18 cellular contexts compared by ENCODE assay signal in genomic region chr2:16615246-16615645, GRCh38. TPM values are rescaled to one million over a fixed set of nuclear protein-coding genes. Genes with fewer than 3 reads are reported as not detected.
DNase-seq lines count a peak whose midpoint lies in the region; TF ChIP-seq lines count a peak whose summit lies in the region.
"Had no signal": no experiment of that assay in that cellular context is flagged by ENCODE, and none has a peak within 500 bp of the region (broad histone marks: within the 10 kb centered on the region; RNA-seq: fewer than 3 reads in every experiment).

No MANE protein-coding gene starts in this region.

- H3K36me3 ChIP-seq in A673 (ENCODE audit: insufficient read depth, low read length, poor library complexity, severe bottlenecking) (peaks cover 77% of the 10 kb centered on the region), OCI-LY1 (ENCODE audit: insufficient read depth, low read length) (peaks cover 13% of the 10 kb centered on the region; the same call in 1 of the 2 replicates), trophoblast cell (ENCODE audit: control insufficient read depth in 1 of 2, insufficient read depth in 2 of 2, low read length in 2 of 2) (peaks cover 7 to 11% of the 10 kb centered on the region in 2 experiments)
- H3K36me3 ChIP-seq: MG63 had no signal

- H3K36me3 Mint-ChIP-seq in dendritic cell treated with granulocyte-macrophage colony-stimulating factor and Interleukin-4, amounts not matched to agents 40 ng/mL and 50 ng/mL, for 4 days (ENCODE audit: low read depth) = peaks cover 73% of the 10 kb centered on the region
- H3K36me3 Mint-ChIP-seq: CD4-positive, alpha-beta memory T cell had no signal

- H3K79me2 ChIP-seq in OCI-LY1 (ENCODE audit: insufficient read depth, low read length) (no peaks in the 10 kb centered on the region), trophoblast cell (ENCODE audit: control insufficient read depth, insufficient read depth, low read length, poor library complexity) (peaks cover 3% of the 10 kb centered on the region)

- peaks cover 76% of the 10 kb centered on the region for H3K4me1 ChIP-seq in A673 (ENCODE audit: insufficient read depth, low read length, poor library complexity, severe bottlenecking)
- H3K4me1 ChIP-seq in OCI-LY1 (ENCODE audit: insufficient read depth, low read length, severe bottlenecking) = peaks cover 27% of the 10 kb centered on the region
- H3K4me1 ChIP-seq in trophoblast cell (ENCODE audit: control insufficient read depth in 1 of 2, insufficient read depth in 2 of 2, low read length in 2 of 2) = peaks cover 10 to 12% of the 10 kb centered on the region in 2 experiments

- no peak overlapping the region for H2BK12ac ChIP-seq in trophoblast cell (ENCODE audit: low read length)

- no CpG with 5 or more reads among the region's 3 CpGs for WGBS in trophoblast cell (ENCODE audit: extremely low coverage, insufficient coverage, insufficient read length)

- H3K4me3 Mint-ChIP-seq in dendritic cell treated with granulocyte-macrophage colony-stimulating factor and Interleukin-4, amounts not matched to agents 40 ng/mL and 50 ng/mL, for 4 days = no peak overlapping the region
- H3K4me3 Mint-ChIP-seq: CD4-positive, alpha-beta memory T cell; GM23338; H9 had no signal

- H3K4me2 ChIP-seq in OCI-LY1 (ENCODE audit: low read length) (no peak overlapping the region), trophoblast cell (ENCODE audit: low read length) (no peak overlapping the region)
- H3K4me2 ChIP-seq: GM23338 had no signal

- no peak overlapping the region for H3K9ac ChIP-seq in OCI-LY1 (ENCODE audit: low read length)
- no peak overlapping the region for H3K9ac ChIP-seq in trophoblast cell (ENCODE audit: low read length)

- H3K27ac ChIP-seq in A673 (ENCODE audit: low read depth, low read length, poor library complexity, severe bottlenecking) = peak overlapping the region; percentile 79
- H3K27ac ChIP-seq in OCI-LY1 (ENCODE audit: low read depth, low read length, poor library complexity, severe bottlenecking) = peak overlapping the region; percentile 35
- no peak overlapping the region for H3K27ac ChIP-seq in trophoblast cell (ENCODE audit: low read depth, low read length)
- H3K27ac ChIP-seq: RWPE1 had no signal

- H3K18ac ChIP-seq in trophoblast cell (ENCODE audit: low read length) = no peak overlapping the region

- no peak overlapping the region for H4K12ac ChIP-seq in trophoblast cell (ENCODE audit: low read depth, low read length)

- POLR2A ChIA-PET in A673 (lab: Charles Lee; ENCODE audit: low non-redundant PET) = interaction anchor here (0.6 kb wide), 1 partner anchor 35 kb away, joined by 3 read pairs; no protein-coding TSS in a partner anchor

- H3K9me3 Mint-ChIP-seq in dendritic cell treated with granulocyte-macrophage colony-stimulating factor and Interleukin-4, amounts not matched to agents 40 ng/mL and 50 ng/mL, for 4 days = no peaks in the 10 kb centered on the region
- H3K9me3 Mint-ChIP-seq: CD4-positive, alpha-beta memory T cell; GM23338; H9 had no signal

- H3K27me3 ChIP-seq in A673 (replicated peaks; ENCODE audit: insufficient read depth, low read depth, low read length, poor library complexity) (no peaks in the 10 kb centered on the region), OCI-LY1 (ENCODE audit: insufficient read depth, low read length) (no peaks in the 10 kb centered on the region), trophoblast cell (ENCODE audit: insufficient read depth, low read length) (no peaks in the 10 kb centered on the region)
- H3K27me3 ChIP-seq: MG63 had no signal

- H3K9me3 ChIP-seq in A673 (ENCODE audit: low read depth, low read length, poor library complexity, severe bottlenecking) (no peaks in the 10 kb centered on the region), OCI-LY1 (ENCODE audit: low read length) (no peaks in the 10 kb centered on the region), trophoblast cell (ENCODE audit: insufficient read depth, low read depth, low read length) (no peaks in the 10 kb centered on the region)
- H3K9me3 ChIP-seq: MG63 had no signal

- peak overlapping the region; percentile 27 for H4K8ac ChIP-seq in trophoblast cell (ENCODE audit: low read depth, low read length)

- intact Hi-C loops in A673 (cut with micrococcal nuclease; ENCODE audit: unreplicated experiment) = no loop called here
- intact Hi-C loops in dendritic cell treated with granulocyte-macrophage colony-stimulating factor and Interleukin-4, amounts not matched to agents 40 ng/mL and 50 ng/mL, for 4 days (cut with micrococcal nuclease) = loop anchor here (5.0 to 10.0 kb wide), 2 partner anchors 37 to 110 kb away; no protein-coding TSS in a partner anchor

- H3K27me3 Mint-ChIP-seq in dendritic cell treated with granulocyte-macrophage colony-stimulating factor and Interleukin-4, amounts not matched to agents 40 ng/mL and 50 ng/mL, for 4 days = no peaks in the 10 kb centered on the region

- CTCF ChIA-PET in A673 (lab: Charles Lee) = interaction anchor here (0.8 to 3.4 kb wide), 2 partner anchors 70 to 142 kb away, joined by 5 to 43 read pairs; no protein-coding TSS in a partner anchor

- H3K9me2 ChIP-seq in OCI-LY1 (ENCODE audit: low read depth, low read length) = no peaks in the 10 kb centered on the region

- no TSS peak for BruUV-seq in A673 (replicated peaks; lab: Mats Ljungman, UMichigan)

- H2AK5ac ChIP-seq in trophoblast cell (ENCODE audit: low read length) = no peak overlapping the region

- peaks cover 19% of the 10 kb centered on the region for H3K79me1 ChIP-seq in trophoblast cell (ENCODE audit: low read length)

- no peak overlapping the region for H4K91ac ChIP-seq in trophoblast cell (ENCODE audit: low read depth, low read length)

- no peak for TF ChIP-seq CTCF in A673 (conservative IDR thresholded peaks at IDR 0.05; ENCODE audit: low read depth, low read length)
- TF ChIP-seq CTCF in OCI-LY1 (IDR thresholded peaks at IDR 0.05; ENCODE audit: low read length) = no peak

- peak overlapping the region; percentile 13 for H3K27ac Mint-ChIP-seq in dendritic cell treated with granulocyte-macrophage colony-stimulating factor and Interleukin-4, amounts not matched to agents 40 ng/mL and 50 ng/mL, for 4 days
- H3K27ac Mint-ChIP-seq: CD4-positive, alpha-beta memory T cell; H9 had no signal

- no peak overlapping the region for H3K23ac ChIP-seq in trophoblast cell (ENCODE audit: low read length)

- H4K20me1 ChIP-seq in OCI-LY1 (ENCODE audit: insufficient read depth, low read length) = no peaks in the 10 kb centered on the region

- DNase-seq in A673 (ENCODE audit: low spot score) = no peak
- DNase-seq in trophoblast cell = no peak
- no peak for DNase-seq in DMS53 (lab: John Stamatoyannopoulos, UW)
- no peak for DNase-seq in mucosa of gallbladder (ENCODE audit: low spot score)
- no peak for DNase-seq in NOMO-1 (lab: John Stamatoyannopoulos, UW; ENCODE audit: unreplicated experiment in 2 of 2)
- DNase-seq: EL, GDM1, KG1, MG63, NCI-H446 treated with DMSO at 0.1 percent for 48 hours, NCI-H526 had no signal

- peaks cover 80% of the 10 kb centered on the region for H3K4me1 Mint-ChIP-seq in dendritic cell treated with granulocyte-macrophage colony-stimulating factor and Interleukin-4, amounts not matched to agents 40 ng/mL and 50 ng/mL, for 4 days (ENCODE audit: low read depth)
- H3K4me1 Mint-ChIP-seq: CD4-positive, alpha-beta memory T cell had no signal

- H3K4me3 ChIP-seq in A673 (ENCODE audit: low read depth, low read length, poor library complexity, severe bottlenecking) = no peak overlapping the region
- no peak overlapping the region for H3K4me3 ChIP-seq in OCI-LY1 (ENCODE audit: low read depth, low read length, poor library complexity, severe bottlenecking)
- H3K4me3 ChIP-seq in trophoblast cell (ENCODE audit: low read depth, low read length) = no peak overlapping the region
- H3K4me3 ChIP-seq: GM12878, GM23338, MG63 had no signal

- H3K14ac ChIP-seq in trophoblast cell (ENCODE audit: low read length) = no peak overlapping the region

- H2AFZ ChIP-seq in OCI-LY1 (ENCODE audit: low read length) (no peak overlapping the region), trophoblast cell (ENCODE audit: insufficient read depth, low read length, poor library complexity) (no peak overlapping the region)
- H2AFZ ChIP-seq: GM23338 had no signal

- no peak overlapping the region for H2BK120ac ChIP-seq in trophoblast cell (ENCODE audit: insufficient read depth, low read length, poor library complexity)

- H3F3A ChIP-seq in OCI-LY1 (ENCODE audit: insufficient read depth, low read length) = no peaks in the 10 kb centered on the region

- H2BK5ac ChIP-seq in trophoblast cell (ENCODE audit: low read depth, low read length, poor library complexity) = no peak overlapping the region

- H3K4ac ChIP-seq in trophoblast cell (ENCODE audit: low read depth, low read length) = no peak overlapping the region

RNA-seq across cellular contexts. Expression of gene CYRIA, which starts 50.4 kb away (rescaled TPM):
- total RNA-seq in A673 (2021) (183 TPM in 2 replicates), mucosa of gallbladder (7.0 TPM)
- polyA plus RNA-seq in trophoblast cell (2013) = 98.2 and 109 TPM in 2 replicates

Comparison
In these comparisons a context has a peak if more than half of its experiments do, and no peak if none do; other contexts are left out.
1. RNA of gene CYRIA, which starts 50.4 kb away (total RNA-seq): 183 TPM in A673; 7.0 TPM in mucosa of gallbladder (single experiment); every median in the first group is over 10 times any median in the second.